Comparison of ENCODE assay signal across 25 cellular contexts in the genomic region with DNA sequence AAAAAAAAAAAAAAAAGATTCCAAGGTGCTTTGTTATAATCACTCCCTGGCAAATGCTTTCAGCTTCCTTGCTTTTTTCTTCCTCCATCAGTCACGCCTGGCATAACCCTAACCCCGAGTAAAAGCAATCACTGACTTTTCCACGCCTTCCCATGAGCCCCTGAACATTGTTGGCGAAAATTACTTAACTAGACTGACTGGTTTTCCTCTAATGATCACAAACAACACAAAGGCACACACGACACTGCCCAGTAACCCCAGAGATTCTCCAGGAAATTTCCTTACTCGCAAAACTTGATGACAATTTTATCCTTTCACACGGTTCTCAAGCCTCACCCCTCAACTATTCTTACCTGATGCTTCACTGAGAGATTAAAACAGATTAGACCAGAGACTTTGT. TPM values are rescaled to one million over a fixed set of nuclear protein-coding genes. Genes with fewer than 3 reads are reported as not detected.
"Had no signal": no experiment of that assay in that cellular context is flagged by ENCODE, and none has a peak within 500 bp of the region (broad histone marks: within the 10 kb centered on the region; RNA-seq: fewer than 3 reads in every experiment).

No MANE protein-coding gene starts in this region.

- H3K4me3 Mint-ChIP-seq: activated CD4-positive, alpha-beta T cell treated with anti-CD3 and anti-CD28 coated beads, Interleukin-2, amount 10 ng/mL, durations not matched to agents 7 days and 5 days; activated CD8-positive, alpha-beta T cell treated with anti-CD3 and anti-CD28 coated beads, Interleukin-2, amount 10 ng/mL, durations not matched to agents 7 days and 5 days; activated naive CD4-positive, alpha-beta T cell treated with anti-CD3 and anti-CD28 coated beads for 36 hours; activated naive CD8-positive, alpha-beta T cell treated with anti-CD3 and anti-CD28 coated beads, Interleukin-2, amount 50 U/mL, for 24 hours; activated T-cell treated with anti-CD3 and anti-CD28 coated beads, Interleukin-2, amount 50 U/mL, for 4 hours; endodermal cell; naive thymus-derived CD8-positive, alpha-beta T cell; T-cell had no signal

- H3K27ac Mint-ChIP-seq: activated CD4-positive, alpha-beta T cell treated with anti-CD3 and anti-CD28 coated beads, Interleukin-2, amount 10 ng/mL, durations not matched to agents 7 days and 5 days; activated CD8-positive, alpha-beta T cell treated with anti-CD3 and anti-CD28 coated beads, Interleukin-2, amount 10 ng/mL, durations not matched to agents 7 days and 5 days; activated naive CD4-positive, alpha-beta T cell treated with anti-CD3 and anti-CD28 coated beads for 36 hours; activated naive CD8-positive, alpha-beta T cell treated with anti-CD3 and anti-CD28 coated beads, Interleukin-2, amount 50 U/mL, for 24 hours; endodermal cell; naive thymus-derived CD8-positive, alpha-beta T cell; T-cell had no signal

- H3K4me1 Mint-ChIP-seq: activated CD4-positive, alpha-beta T cell treated with anti-CD3 and anti-CD28 coated beads, Interleukin-2, amount 10 ng/mL, durations not matched to agents 7 days and 5 days; activated naive CD8-positive, alpha-beta T cell treated with anti-CD3 and anti-CD28 coated beads, Interleukin-2, amount 50 U/mL, for 24 hours; naive thymus-derived CD8-positive, alpha-beta T cell; T-cell had no signal

- FAIRE-seq: colon had no signal

- DNase-seq: activated CD4-positive, alpha-beta T cell treated with anti-CD3 and anti-CD28 coated beads, Interleukin-2, amount 10 ng/mL, durations not matched to agents 7 days and 5 days; activated CD8-positive, alpha-beta T cell treated with anti-CD3 and anti-CD28 coated beads, Interleukin-2, amount 10 ng/mL, durations not matched to agents 7 days and 5 days; activated naive CD4-positive, alpha-beta T cell treated with anti-CD3 and anti-CD28 coated beads for 36 hours; activated naive CD8-positive, alpha-beta T cell treated with anti-CD3 and anti-CD28 coated beads, Interleukin-2, amount 50 U/mL, for 24 hours; activated T-cell treated with anti-CD3 and anti-CD28 coated beads, Interleukin-2, amount 50 U/mL, for 4 hours; aorta; brain microvascular endothelial cell; central memory CD4-positive, alpha-beta T cell; dorsolateral prefrontal cortex; endodermal cell; gastrocnemius medialis; heart left ventricle; kidney glomerular epithelial cell; mesenchymal stem cell; naive thymus-derived CD8-positive, alpha-beta T cell; posterior cingulate gyrus; stimulated activated CD4-positive, alpha-beta T cell treated with anti-CD3 and anti-CD28 coated beads, Interleukin-2, amount 100 ng/mL, for 24 hours; stimulated activated naive CD4-positive, alpha-beta T cell treated with Interleukin-2 at 50 U/mL for 16 hours; T-cell had no signal

- H3K9me3 ChIP-seq: gastrocnemius medialis, heart left ventricle, neutrophil, right atrium auricular region, tibial nerve had no signal

- H3K9me3 Mint-ChIP-seq: activated CD4-positive, alpha-beta T cell treated with anti-CD3 and anti-CD28 coated beads, Interleukin-2, amount 10 ng/mL, durations not matched to agents 7 days and 5 days; activated naive CD4-positive, alpha-beta T cell treated with anti-CD3 and anti-CD28 coated beads for 36 hours; activated naive CD8-positive, alpha-beta T cell treated with anti-CD3 and anti-CD28 coated beads, Interleukin-2, amount 50 U/mL, for 24 hours; activated T-cell treated with anti-CD3 and anti-CD28 coated beads, Interleukin-2, amount 50 U/mL, for 4 hours; endodermal cell; naive thymus-derived CD8-positive, alpha-beta T cell; T-cell had no signal

- H3K36me3 Mint-ChIP-seq: naive thymus-derived CD8-positive, alpha-beta T cell; T-cell had no signal

- H3K4me3 ChIP-seq: dorsolateral prefrontal cortex, gastrocnemius medialis, heart left ventricle, right atrium auricular region, tibial nerve had no signal

- H3K4me1 ChIP-seq: gastrocnemius medialis, right atrium auricular region, tibial nerve had no signal

- H3K36me3 ChIP-seq: brain microvascular endothelial cell, gastrocnemius medialis, heart left ventricle, neutrophil, right atrium auricular region, tibial nerve had no signal

- ATAC-seq: activated CD4-positive, CD25-positive, alpha-beta regulatory T cell treated with anti-CD3 and anti-CD28 coated beads, Interleukin-2, amount 50 U/mL, for 24 hours; activated CD8-positive, alpha-beta T cell treated with anti-CD3 and anti-CD28 coated beads, Interleukin-2, amount 10 ng/mL, durations not matched to agents 7 days and 5 days; activated naive CD8-positive, alpha-beta T cell treated with anti-CD3 and anti-CD28 coated beads, Interleukin-2, amount 50 U/mL, for 24 hours; activated T-cell treated with anti-CD3 and anti-CD28 coated beads, Interleukin-2, amount 50 U/mL, for 4 hours; gastrocnemius medialis; heart left ventricle; naive thymus-derived CD8-positive, alpha-beta T cell; SK-N-SH treated with all-trans-retinoic acid at 6 μM for 48 hours; T-cell had no signal

- H3K27ac ChIP-seq: brain microvascular endothelial cell, dorsolateral prefrontal cortex, gastrocnemius medialis, heart left ventricle, neutrophil, right atrium auricular region, tibial nerve had no signal

- H3K27me3 ChIP-seq: brain microvascular endothelial cell, gastrocnemius medialis, right atrium auricular region had no signal

RNA-seq across cellular contexts. Expression of a gene that starts 11.4 kb away (rescaled TPM):
- total RNA-seq: activated CD8-positive, alpha-beta T cell treated with anti-CD3 and anti-CD28 coated beads, Interleukin-2, amount 10 ng/mL, durations not matched to agents 7 days and 5 days; naive thymus-derived CD8-positive, alpha-beta T cell had no signal
- polyA plus RNA-seq: naive thymus-derived CD8-positive, alpha-beta T cell had no signal
